In the genomic region with DNA sequence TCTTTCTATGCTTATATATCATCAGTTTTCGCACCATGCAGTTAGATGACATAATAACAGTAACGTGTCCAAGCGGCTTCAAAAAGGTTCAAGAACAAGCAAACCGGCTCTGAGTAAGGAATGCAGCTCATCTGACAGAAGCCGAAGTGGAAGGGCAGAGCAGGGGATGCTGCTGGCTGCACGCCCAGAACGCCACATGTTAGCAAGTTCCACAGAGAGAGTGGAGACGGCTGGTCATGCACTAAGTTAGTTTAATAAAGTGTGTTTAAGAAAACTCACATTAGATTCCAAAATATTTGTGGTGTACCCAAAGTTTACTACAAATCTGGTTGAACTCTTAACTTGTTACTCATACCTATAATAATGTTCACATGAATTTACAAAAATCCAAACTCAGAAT, we compare ENCODE assay signal across 9 cellular contexts.
DNase-seq lines count a peak whose midpoint lies in the region; ATAC-seq and FAIRE-seq lines count a peak whose summit lies in the region.
"Had no signal": no experiment of that assay in that cellular context is flagged by ENCODE, and none has a peak within 500 bp of the region (broad histone marks: within the 10 kb centered on the region; RNA-seq: fewer than 3 reads in every experiment).

No MANE protein-coding gene starts in this region.

- no peak overlapping the region for H3K27ac ChIP-seq in right cardiac atrium (ENCODE audit: low read length)

- WGBS in right cardiac atrium = 17% methylated on average over 8 of the region's 8 CpGs

- no peak for FAIRE-seq in RCC 7860 (lab: Jason Lieb, UNC)

- intact Hi-C loops in right cardiac atrium (cut with DNase I) = no loop called here

- H3K27me3 ChIP-seq in right cardiac atrium (ENCODE audit: control insufficient read depth, insufficient read depth) = no peaks in the 10 kb centered on the region

- H3K4me3 ChIP-seq in right cardiac atrium (ENCODE audit: low read length) = no peak overlapping the region

- no peaks in the 10 kb centered on the region for H3K4me1 ChIP-seq in right cardiac atrium (ENCODE audit: control insufficient read depth, insufficient read depth, low read length)

- DNase-seq in HT1080 (ENCODE audit: low read depth) (peak; percentile 32), amygdala (lab: John Stamatoyannopoulos, UW) (peak in 49 of 56 donors; percentile 1 to 78 (median 39)), right cardiac atrium (peak; percentile 73 to 92 (median 89)), superior temporal gyrus (ENCODE audit: extremely low spot score) (peak; percentile 80), 8988T (no peak), RCC 7860 (ENCODE audit: low spot score) (no peak), SW480 (ENCODE audit: low spot score) (no peak)
- DNase-seq in stimulated activated CD4-positive, alpha-beta T cell treated with anti-CD3 and anti-CD28 coated beads, Interleukin-4, amount 100 ng/mL, for 1 hour = no peak

- ATAC-seq in right cardiac atrium = peak; percentile 67 to 86
- ATAC-seq: Panc1 had no signal

- no peaks in the 10 kb centered on the region for H3K9me3 ChIP-seq in right cardiac atrium (ENCODE audit: control insufficient read depth, low read length)

Comparison
In these comparisons a context has a peak if more than half of its experiments do, and no peak if none do; other contexts are left out.
1. DNase-seq: peak in HT1080 (single experiment), amygdala (49 of 56), right cardiac atrium (3 of 3) and superior temporal gyrus (single experiment); none in 8988T (single experiment), RCC 7860 (single experiment), SW480 (single experiment) and stimulated activated CD4-positive, alpha-beta T cell treated with anti-CD3 and anti-CD28 coated beads, Interleukin-4, amount 100 ng/mL, for 1 hour (single experiment).